8 cellular contexts compared by ENCODE assay signal in genomic region chr17:33686171-33686570, GRCh38.
A peak's percentile ranks its signal among the peaks of the same experiment; 100 is the strongest.
DNase-seq lines count a peak whose midpoint lies in the region; ATAC-seq and TF ChIP-seq lines count a peak whose summit lies in the region.

No MANE protein-coding gene starts in this region.

- H3K36me3 Mint-ChIP-seq in activated naive CD4-positive, alpha-beta T cell treated with anti-CD3 and anti-CD28 coated beads, Interleukin-2, amount 10 ng/mL, durations not matched to agents 7 days and 5 days: no peaks in the 10 kb centered on the region

- H3K4me1 Mint-ChIP-seq in activated naive CD4-positive, alpha-beta T cell treated with anti-CD3 and anti-CD28 coated beads, Interleukin-2, amount 10 ng/mL, durations not matched to agents 7 days and 5 days: no peaks in the 10 kb centered on the region

- ATAC-seq in sciatic nerve: no peak
- no peak for ATAC-seq in GM18907 (IDR thresholded peaks at IDR 0.05; ENCODE audit: unreplicated experiment)

- CTCF ChIA-PET in activated naive CD4-positive, alpha-beta T cell treated with anti-CD3 and anti-CD28 coated beads, Interleukin-2, amount 10 ng/mL, durations not matched to agents 7 days and 5 days (lab: Charles Lee): interaction anchor here (1.0 to 1.2 kb wide), 2 partner anchors 11 to 14 kb away, joined by 3 to 5 read pairs; no protein-coding TSS in a partner anchor

- intact Hi-C loops in sciatic nerve (cut with DNase I): no loop called here

- DNase-seq in activated naive CD4-positive, alpha-beta T cell treated with anti-CD3 and anti-CD28 coated beads, Interleukin-2, amount 10 ng/mL, durations not matched to agents 7 days and 5 days: peak; percentile 44
- no peak for DNase-seq in activated naive CD4-positive, alpha-beta T cell treated with Interleukin-2 at 50 U/mL for 16 hours
- DNase-seq in NAMALWA (ENCODE audit: low spot score): peak; percentile 50
- DNase-seq in erythroblast (lab: John Stamatoyannopoulos, UW): peak; percentile 16 to 66
- peak; percentile 65 for DNase-seq in stimulated activated CD8-positive, alpha-beta memory T cell treated with anti-CD3 and anti-CD28 coated beads, Interleukin-4, amount 100 ng/mL, for 48 hours
- no peak for DNase-seq in sciatic nerve (ENCODE audit: low spot score)
- DNase-seq in mesenteric fat pad (ENCODE audit: low spot score): no peak

- H3K27me3 Mint-ChIP-seq in activated naive CD4-positive, alpha-beta T cell treated with anti-CD3 and anti-CD28 coated beads, Interleukin-2, amount 10 ng/mL, durations not matched to agents 7 days and 5 days: no peaks in the 10 kb centered on the region

- no peak for TF ChIP-seq POLR2A in erythroblast (IDR thresholded peaks at IDR 0.05; ENCODE audit: low read length)

- no peak overlapping the region for H3K4me3 Mint-ChIP-seq in activated naive CD4-positive, alpha-beta T cell treated with anti-CD3 and anti-CD28 coated beads, Interleukin-2, amount 10 ng/mL, durations not matched to agents 7 days and 5 days

- H3K27ac Mint-ChIP-seq in activated naive CD4-positive, alpha-beta T cell treated with anti-CD3 and anti-CD28 coated beads, Interleukin-2, amount 10 ng/mL, durations not matched to agents 7 days and 5 days: no peak overlapping the region

- no peaks in the 10 kb centered on the region for H3K9me3 Mint-ChIP-seq in activated naive CD4-positive, alpha-beta T cell treated with anti-CD3 and anti-CD28 coated beads, Interleukin-2, amount 10 ng/mL, durations not matched to agents 7 days and 5 days

Comparison
In these comparisons a context has a peak if more than half of its experiments do, and no peak if none do; other contexts are left out.
1. DNase-seq: peak in activated naive CD4-positive, alpha-beta T cell treated with anti-CD3 and anti-CD28 coated beads, Interleukin-2, amount 10 ng/mL, durations not matched to agents 7 days and 5 days (single experiment), NAMALWA (single experiment), erythroblast (2 of 2) and stimulated activated CD8-positive, alpha-beta memory T cell treated with anti-CD3 and anti-CD28 coated beads, Interleukin-4, amount 100 ng/mL, for 48 hours (single experiment); none in activated naive CD4-positive, alpha-beta T cell treated with Interleukin-2 at 50 U/mL for 16 hours (single experiment), sciatic nerve (single experiment) and mesenteric fat pad (single experiment).